32 cellular contexts compared by ENCODE assay signal in genomic region chr6:136437246-136437645, GRCh38.
"Had no signal": no experiment of that assay in that cellular context is flagged by ENCODE, and none has a peak within 500 bp of the region (broad histone marks: within the 10 kb centered on the region; RNA-seq: fewer than 3 reads in every experiment).

No MANE protein-coding gene starts in this region.

- FAIRE-seq: endothelial cell of umbilical vein had no signal

- DNase-seq: activated CD4-positive, alpha-beta memory T cell treated with anti-CD3 and anti-CD28 coated beads, Interleukin-2, amount 10 ng/mL, durations not matched to agents 7 days and 5 days; activated CD4-positive, alpha-beta T cell treated with anti-CD3 and anti-CD28 coated beads, Interleukin-2, amount 10 ng/mL, durations not matched to agents 24 days and 14 days; activated CD4-positive, CD25-positive, alpha-beta regulatory T cell treated with anti-CD3 and anti-CD28 coated beads, Interleukin-2, amount 50 U/mL, for 72 hours; activated gamma-delta T cell treated with Interleukin-2 at 50 U/mL for 16 hours; activated naive CD8-positive, alpha-beta T cell treated with anti-CD3 and anti-CD28 coated beads, Interleukin-2, amount 50 U/mL, for 24 hours; activated T-cell treated with anti-CD3 and anti-CD28 coated beads, Interleukin-2, amount 50 U/mL, for 4 hours; amygdala; effector memory CD8-positive, alpha-beta T cell; foreskin keratinocyte; heart right ventricle; left lung; mesendoderm; natural killer cell; occipital lobe; spleen; stimulated activated CD4-positive, alpha-beta T cell treated with anti-CD3 and anti-CD28 coated beads, Interleukin-2, amount 100 ng/mL, for 48 hours; stimulated activated naive CD4-positive, alpha-beta T cell treated with Interleukin-2 at 50 U/mL for 16 hours; SW 1271; T-helper 17 cell; T1000; uterus; WERI-Rb-1 had no signal

- H3K27ac Mint-ChIP-seq: activated CD4-positive, alpha-beta memory T cell treated with anti-CD3 and anti-CD28 coated beads, Interleukin-2, amount 10 ng/mL, durations not matched to agents 7 days and 5 days; activated CD4-positive, alpha-beta T cell treated with anti-CD3 and anti-CD28 coated beads, Interleukin-2, amount 10 ng/mL, durations not matched to agents 24 days and 14 days; activated naive CD4-positive, alpha-beta T cell treated with anti-CD3 and anti-CD28 coated beads, Interleukin-2, amount 50 U/mL, for 24 hours; activated naive CD8-positive, alpha-beta T cell treated with anti-CD3 and anti-CD28 coated beads, Interleukin-2, amount 50 U/mL, for 24 hours; activated T-helper 17 cell treated with anti-CD3 and anti-CD28 coated beads, Interleukin-2, amount 50 U/mL, for 72 hours; effector memory CD8-positive, alpha-beta T cell; natural killer cell; neural progenitor cell; T-helper 17 cell had no signal

- H3K9me3 Mint-ChIP-seq: activated CD4-positive, alpha-beta memory T cell treated with anti-CD3 and anti-CD28 coated beads, Interleukin-2, amount 10 ng/mL, durations not matched to agents 7 days and 5 days; activated CD4-positive, alpha-beta T cell treated with anti-CD3 and anti-CD28 coated beads, Interleukin-2, amount 10 ng/mL, durations not matched to agents 24 days and 14 days; activated naive CD4-positive, alpha-beta T cell treated with anti-CD3 and anti-CD28 coated beads, Interleukin-2, amount 50 U/mL, for 24 hours; activated naive CD8-positive, alpha-beta T cell treated with anti-CD3 and anti-CD28 coated beads, Interleukin-2, amount 50 U/mL, for 24 hours; activated T-cell treated with anti-CD3 and anti-CD28 coated beads, Interleukin-2, amount 50 U/mL, for 4 hours; activated T-helper 17 cell treated with anti-CD3 and anti-CD28 coated beads, Interleukin-2, amount 50 U/mL, for 72 hours; central memory CD8-positive, alpha-beta T cell; effector memory CD8-positive, alpha-beta T cell; natural killer cell; neural progenitor cell had no signal

- ATAC-seq: activated naive CD8-positive, alpha-beta T cell treated with anti-CD3 and anti-CD28 coated beads, Interleukin-2, amount 50 U/mL, for 24 hours; activated T-cell treated with anti-CD3 and anti-CD28 coated beads, Interleukin-2, amount 50 U/mL, for 4 hours; activated T-helper 17 cell treated with anti-CD3 and anti-CD28 coated beads, Interleukin-2, amount 50 U/mL, for 72 hours; effector memory CD8-positive, alpha-beta T cell; esophagus mucosa; foreskin keratinocyte; heart right ventricle; left lung; natural killer cell; T-helper 17 cell had no signal

- H3K4me1 Mint-ChIP-seq: activated CD4-positive, alpha-beta memory T cell treated with anti-CD3 and anti-CD28 coated beads, Interleukin-2, amount 10 ng/mL, durations not matched to agents 7 days and 5 days; activated CD4-positive, alpha-beta T cell treated with anti-CD3 and anti-CD28 coated beads, Interleukin-2, amount 10 ng/mL, durations not matched to agents 24 days and 14 days; activated naive CD4-positive, alpha-beta T cell treated with anti-CD3 and anti-CD28 coated beads, Interleukin-2, amount 50 U/mL, for 24 hours; activated naive CD8-positive, alpha-beta T cell treated with anti-CD3 and anti-CD28 coated beads, Interleukin-2, amount 50 U/mL, for 24 hours; activated T-helper 17 cell treated with anti-CD3 and anti-CD28 coated beads, Interleukin-2, amount 50 U/mL, for 72 hours; central memory CD8-positive, alpha-beta T cell; natural killer cell; T-helper 17 cell had no signal

- H3K36me3 Mint-ChIP-seq: activated naive CD4-positive, alpha-beta T cell treated with anti-CD3 and anti-CD28 coated beads, Interleukin-2, amount 50 U/mL, for 24 hours; natural killer cell; neural progenitor cell had no signal

- H3K4me3 Mint-ChIP-seq: activated CD4-positive, alpha-beta memory T cell treated with anti-CD3 and anti-CD28 coated beads, Interleukin-2, amount 10 ng/mL, durations not matched to agents 7 days and 5 days; activated CD4-positive, alpha-beta T cell treated with anti-CD3 and anti-CD28 coated beads, Interleukin-2, amount 10 ng/mL, durations not matched to agents 24 days and 14 days; activated naive CD4-positive, alpha-beta T cell treated with anti-CD3 and anti-CD28 coated beads, Interleukin-2, amount 50 U/mL, for 24 hours; activated naive CD8-positive, alpha-beta T cell treated with anti-CD3 and anti-CD28 coated beads, Interleukin-2, amount 50 U/mL, for 24 hours; activated T-cell treated with anti-CD3 and anti-CD28 coated beads, Interleukin-2, amount 50 U/mL, for 4 hours; activated T-helper 17 cell treated with anti-CD3 and anti-CD28 coated beads, Interleukin-2, amount 50 U/mL, for 72 hours; central memory CD8-positive, alpha-beta T cell; effector memory CD8-positive, alpha-beta T cell; natural killer cell; neural progenitor cell; T-helper 17 cell had no signal

- H3K27me3 Mint-ChIP-seq: activated naive CD4-positive, alpha-beta T cell treated with anti-CD3 and anti-CD28 coated beads, Interleukin-2, amount 50 U/mL, for 24 hours; activated naive CD8-positive, alpha-beta T cell treated with anti-CD3 and anti-CD28 coated beads, Interleukin-2, amount 50 U/mL, for 24 hours; activated T-helper 17 cell treated with anti-CD3 and anti-CD28 coated beads, Interleukin-2, amount 50 U/mL, for 72 hours had no signal

- H3K27ac ChIP-seq: breast epithelium, coronary artery, foreskin keratinocyte, heart right ventricle, left lung, neural progenitor cell, right atrium auricular region, spleen, thoracic aorta, uterus, WERI-Rb-1 had no signal
